8 cellular contexts compared by ENCODE assay signal in the genomic region with DNA sequence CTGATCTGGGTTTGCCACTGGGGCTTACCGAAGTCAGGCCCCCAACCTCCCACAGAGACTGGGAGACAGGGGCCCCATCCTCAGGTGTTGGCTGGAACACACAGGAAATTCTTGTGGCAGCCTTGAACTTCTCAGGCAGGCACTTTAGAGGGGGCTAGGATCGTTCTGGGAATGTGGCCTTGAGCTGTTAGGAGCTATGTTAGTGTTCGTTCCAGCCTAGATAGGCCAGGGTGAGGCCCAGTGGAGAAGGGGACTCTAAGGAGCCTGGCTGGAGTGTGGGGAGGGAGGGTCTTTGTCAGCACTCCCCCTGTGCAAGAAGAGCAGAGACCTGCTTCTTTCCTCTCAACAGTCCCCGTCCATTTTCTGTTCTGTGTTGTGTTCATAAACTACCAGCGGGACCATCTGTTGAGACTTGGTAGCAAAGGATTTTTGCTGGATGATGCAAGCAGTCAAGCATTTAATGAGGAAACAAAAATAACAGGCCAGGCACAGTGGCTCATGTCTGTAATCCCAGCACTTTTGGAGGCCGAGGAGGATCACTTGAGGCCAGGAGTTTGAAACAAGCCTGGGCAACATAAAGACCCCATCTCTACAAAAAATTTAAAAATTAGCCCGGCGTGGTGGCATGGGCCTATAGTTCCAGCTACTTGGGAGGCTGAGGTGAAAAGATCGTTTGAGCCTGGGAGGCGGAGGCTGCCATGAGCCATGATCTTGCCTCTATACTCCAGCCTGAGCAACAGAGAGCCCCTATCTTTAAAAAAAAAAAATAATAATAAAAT. TPM values are rescaled to one million over a fixed set of nuclear protein-coding genes. Genes with fewer than 3 reads are reported as not detected.
DNase-seq lines count a peak whose midpoint lies in the region; ATAC-seq, FAIRE-seq and TF ChIP-seq lines count a peak whose summit lies in the region.

No MANE protein-coding gene starts in this region.

- H3K36me3 ChIP-seq in astrocyte (ENCODE audit: insufficient read depth, low read length), result no peaks in the 10 kb centered on the region
- H3K36me3 ChIP-seq in iPS-18a (ENCODE audit: control insufficient read depth, low read depth, low read length), result no peaks in the 10 kb centered on the region

- peak overlapping the region; percentile 100 for H3K27ac Mint-ChIP-seq in astrocyte (ENCODE audit: unreplicated experiment)

- no peaks in the 10 kb centered on the region for H3K27me3 ChIP-seq in astrocyte (ENCODE audit: insufficient read depth, low read length)
- H3K27me3 ChIP-seq in iPS-18a (ENCODE audit: control insufficient read depth, insufficient read depth, low read length), result no peaks in the 10 kb centered on the region

- peaks cover 5% of the 10 kb centered on the region for H3K36me3 Mint-ChIP-seq in astrocyte (ENCODE audit: low read depth, unreplicated experiment)

- DNase-seq in ELR (ENCODE audit: low read depth) (peak; percentile 87), MV-4-11 (lab: John Stamatoyannopoulos, UW) (peak; percentile 83), astrocyte (ENCODE audit: low read depth) (peak; percentile 89), smooth muscle cell of the brain vasculature (ENCODE audit: low read depth, low spot score) (peak; percentile 62), NCI-H1436 (lab: John Stamatoyannopoulos, UW) (no peak), NCI-H2227 treated with DMSO at 0.1 percent for 48 hours (lab: John Stamatoyannopoulos, UW) (no peak)

- H3K4me1 ChIP-seq in astrocyte (ENCODE audit: insufficient read depth, low read length) (peaks cover 38% of the 10 kb centered on the region), iPS-18a (ENCODE audit: control insufficient read depth, low read depth, low read length) (peaks cover 20% of the 10 kb centered on the region)

- peaks cover 2% of the 10 kb centered on the region for H4K20me1 ChIP-seq in astrocyte (ENCODE audit: insufficient read depth, low read length)

- peaks cover 30% of the 10 kb centered on the region for H3K4me1 Mint-ChIP-seq in astrocyte (ENCODE audit: low read depth, unreplicated experiment)

- no peak for TF ChIP-seq CTCF in astrocyte (IDR thresholded peaks at IDR 0.05; ENCODE audit: insufficient read depth, low read depth, low read length)

- peak overlapping the region; percentile 92 for H3K4me3 Mint-ChIP-seq in astrocyte (ENCODE audit: unreplicated experiment)

- H3K9me3 ChIP-seq in astrocyte (ENCODE audit: insufficient read depth, low read depth, low read length) (no peaks in the 10 kb centered on the region), iPS-18a (ENCODE audit: control insufficient read depth, low read depth, low read length) (no peaks in the 10 kb centered on the region)

- H2AFZ ChIP-seq in astrocyte (ENCODE audit: low read depth, low read length), result peak overlapping the region; percentile 23

- H3K27ac ChIP-seq in astrocyte (ENCODE audit: low read depth, low read length) (peak overlapping the region; percentile 98), iPS-18a (ENCODE audit: low read length) (no peak overlapping the region)

- peak overlapping the region; percentile 90 for H3K4me2 ChIP-seq in astrocyte (ENCODE audit: low read length)

- peak overlapping the region; percentile 92 for H3K9ac ChIP-seq in astrocyte (ENCODE audit: low read length)
- peak overlapping the region; percentile 73 for H3K9ac ChIP-seq in iPS-18a (ENCODE audit: low read length)

- peak overlapping the region; percentile 70 for H3K4me3 ChIP-seq in astrocyte (ENCODE audit: insufficient read depth, low read depth, low read length)
- peak overlapping the region; percentile 82 for H3K4me3 ChIP-seq in iPS-18a (ENCODE audit: low read length)

- no peak for FAIRE-seq in astrocyte (lab: Jason Lieb, UNC)

- H3K9me3 Mint-ChIP-seq in astrocyte (ENCODE audit: unreplicated experiment), result no peaks in the 10 kb centered on the region

- ATAC-seq in HG02973 (IDR thresholded peaks at IDR 0.05; ENCODE audit: unreplicated experiment), result no peak

- H3K79me2 ChIP-seq in astrocyte (ENCODE audit: insufficient read depth, low read length), result peaks cover 62% of the 10 kb centered on the region

- no peaks in the 10 kb centered on the region for H3K27me3 Mint-ChIP-seq in astrocyte (ENCODE audit: low read depth, unreplicated experiment)

RNA-seq across cellular contexts. Expression of a gene that starts 1.5 kb away (rescaled TPM):
- 19.8 and 25.7 TPM in 2 replicates for total RNA-seq in astrocyte

RNA-seq across cellular contexts. Expression of a gene that starts 1.5 kb away (rescaled TPM):
- total RNA-seq in astrocyte, result 116 and 120 TPM in 2 replicates

Comparison
In these comparisons a context has a peak if more than half of its experiments do, and no peak if none do; other contexts are left out.
1. DNase-seq: peak in ELR (single experiment), MV-4-11 (single experiment), astrocyte (single experiment) and smooth muscle cell of the brain vasculature (single experiment); none in NCI-H1436 (single experiment) and NCI-H2227 treated with DMSO at 0.1 percent for 48 hours (single experiment).